In genomic region chr3:179957264-179957845, GRCh38 we compare ENCODE assay signal across 13 cellular contexts.
DNase-seq lines count a peak whose midpoint lies in the region; ATAC-seq and TF ChIP-seq lines count a peak whose summit lies in the region.
"Had no signal": no experiment of that assay in that cellular context is flagged by ENCODE, and none has a peak within 500 bp of the region (broad histone marks: within the 10 kb centered on the region; RNA-seq: fewer than 3 reads in every experiment).

No MANE protein-coding gene starts in this region.

- H3K27ac ChIP-seq in brain microvascular endothelial cell, result no peak overlapping the region
- H3K27ac ChIP-seq: stomach had no signal

- in situ Hi-C loops in brain microvascular endothelial cell (cut with HindIII; ENCODE audit: low pct_ligation_motif_present, low sequenced_read_pairs), result no loop called here

- no peaks in the 10 kb centered on the region for H3K27me3 ChIP-seq in brain microvascular endothelial cell (replicated peaks)
- H3K27me3 ChIP-seq: stomach had no signal

- no peak for TF ChIP-seq CTCF in brain microvascular endothelial cell (IDR thresholded peaks at IDR 0.05; ENCODE audit: low read depth, low read length, missing control alignments)

- H3K4me3 ChIP-seq in brain microvascular endothelial cell (ENCODE audit: low read depth, low read length), result no peak overlapping the region
- H3K4me3 ChIP-seq: stomach had no signal

- ATAC-seq in GM19324 (IDR thresholded peaks at IDR 0.05; ENCODE audit: low FRiP score, unreplicated experiment) (peak; percentile 23), HG02840 (IDR thresholded peaks at IDR 0.05; ENCODE audit: low FRiP score, unreplicated experiment) (no peak)
- ATAC-seq: sciatic nerve had no signal

- DNase-seq in DMS 273 (lab: John Stamatoyannopoulos, UW; ENCODE audit: unreplicated experiment) (peak; percentile 69), NCI-H146 treated with DMSO at 0.1 percent for 48 hours (lab: John Stamatoyannopoulos, UW; ENCODE audit: unreplicated experiment) (peak; percentile 56), RPMI8226 (peak; percentile 98), GM19238 (ENCODE audit: insufficient read length, low spot score) (no peak), brain microvascular endothelial cell (no peak), NCI-H226 (no peak)
- DNase-seq: activated gamma-delta T cell, IMR-90, SK-N-SH, stomach had no signal

- no peaks in the 10 kb centered on the region for H3K36me3 ChIP-seq in brain microvascular endothelial cell (replicated peaks)
- H3K36me3 ChIP-seq: stomach had no signal

Comparison
In these comparisons a context has a peak if more than half of its experiments do, and no peak if none do; other contexts are left out.
1. DNase-seq: peak in DMS 273 (single experiment), NCI-H146 treated with DMSO at 0.1 percent for 48 hours (single experiment) and RPMI8226 (single experiment); none in GM19238 (single experiment), brain microvascular endothelial cell (single experiment) and NCI-H226 (single experiment).